6 cellular contexts compared by ENCODE assay signal in genomic region chr9:18516514-18516913, GRCh38. TPM values are rescaled to one million over a fixed set of nuclear protein-coding genes. Genes with fewer than 3 reads are reported as not detected.
"Had no signal": no experiment of that assay in that cellular context is flagged by ENCODE, and none has a peak within 500 bp of the region (broad histone marks: within the 10 kb centered on the region; RNA-seq: fewer than 3 reads in every experiment).

No MANE protein-coding gene starts in this region.

- ATAC-seq: HepG2, K562 had no signal

- DNase-seq: IMR-90, KBM-7, KG1 had no signal

RNA-seq across cellular contexts. Expression of gene ADAMTSL1, which starts 42.6 kb away (rescaled TPM):
- total RNA-seq: HepG2, HT-29, K562 had no signal
